14 cellular contexts compared by ENCODE assay signal in genomic region chr7:11196143-11196542, GRCh38.
DNase-seq lines count a peak whose midpoint lies in the region; ATAC-seq, FAIRE-seq and TF ChIP-seq lines count a peak whose summit lies in the region.
"Had no signal": no experiment of that assay in that cellular context is flagged by ENCODE, and none has a peak within 500 bp of the region (broad histone marks: within the 10 kb centered on the region; RNA-seq: fewer than 3 reads in every experiment).

No MANE protein-coding gene starts in this region.

- TF ChIP-seq POLR2A in GM12878 (IDR thresholded peaks at IDR 0.05; ENCODE audit: low read depth, low read length), result no peak
- no peak for TF ChIP-seq POLR2A in body of pancreas (IDR thresholded peaks at IDR 0.05)

- intact Hi-C loops in GM12878 (cut with micrococcal nuclease; ENCODE audit: unreplicated experiment) (no loop called here), body of pancreas (cut with DNase I) (no loop called here)

- no peak overlapping the region for H3K27ac Mint-ChIP-seq in HFFc6
- no peak overlapping the region for H3K27ac Mint-ChIP-seq in natural killer cell treated with Interleukin-12 subunit alpha and Interleukin-12 subunit beta and Interleukin-15 and Interleukin-18, amount 100 ng/mL, for 72 hours
- H3K27ac Mint-ChIP-seq: CD4-positive, CD25-positive, alpha-beta regulatory T cell had no signal

- no peak for TF ChIP-seq EP300 in GM12878 (IDR thresholded peaks at IDR 0.05; ENCODE audit: borderline replicate concordance in 1 of 2, control insufficient read depth in 1 of 2, low read depth in 2 of 2, low read length in 2 of 2)

- 17% methylated on average over 3 of the region's 3 CpGs for WGBS in GM12878 (ENCODE audit: insufficient coverage, insufficient replicate concordance, low lambda C conversion rate, missing lambda C conversion rate)
- WGBS in body of pancreas, 2 donors, result 41 to 72% methylated on average over 3 of the region's 3 CpGs

- no peaks in the 10 kb centered on the region for H3K36me3 Mint-ChIP-seq in HFFc6 (ENCODE audit: low read depth)
- no peaks in the 10 kb centered on the region for H3K36me3 Mint-ChIP-seq in natural killer cell treated with Interleukin-12 subunit alpha and Interleukin-12 subunit beta and Interleukin-15 and Interleukin-18, amount 100 ng/mL, for 72 hours
- H3K36me3 Mint-ChIP-seq: CD4-positive, CD25-positive, alpha-beta regulatory T cell had no signal

- DNase-seq in DND-41, result no peak
- DNase-seq in HFFc6, result no peak
- DNase-seq in GM12878 (ENCODE audit: low read depth, low spot score), result no peak
- DNase-seq in natural killer cell treated with Interleukin-12 subunit alpha and Interleukin-12 subunit beta and Interleukin-15 and Interleukin-18, amount 100 ng/mL, for 72 hours (ENCODE audit: low spot score), result no peak
- DNase-seq in body of pancreas, result no peak
- DNase-seq: ACHN; CD4-positive, CD25-positive, alpha-beta regulatory T cell; DMS53 had no signal

- H3K79me2 ChIP-seq in DND-41 (ENCODE audit: insufficient read depth, low read length), result no peaks in the 10 kb centered on the region
- no peaks in the 10 kb centered on the region for H3K79me2 ChIP-seq in GM12878 (ENCODE audit: control insufficient read depth, insufficient read depth, low read length)
- no peaks in the 10 kb centered on the region for H3K79me2 ChIP-seq in parathyroid adenoma

- in situ Hi-C loops in GM12878 (cut with MboI), result no loop called here

- POLR2A ChIA-PET in GM12878 (lab: Charles Lee), result no interaction called here

- peak; percentile 31; the same call in 1 of the 3 replicates for ATAC-seq in DND-41 (ENCODE audit: insufficient read depth, low read depth)
- ATAC-seq in GM12878, result no peak
- ATAC-seq in natural killer cell treated with Interleukin-12 subunit alpha and Interleukin-12 subunit beta and Interleukin-15 and Interleukin-18, amount 100 ng/mL, for 72 hours, result no peak
- ATAC-seq in GM18907 (IDR thresholded peaks at IDR 0.05; ENCODE audit: unreplicated experiment), result no peak
- ATAC-seq in body of pancreas, result no peak

- H3K27me3 ChIP-seq in DND-41 (ENCODE audit: insufficient read depth, low read length, poor library complexity) (no peaks in the 10 kb centered on the region), GM12878 (replicated peaks in 1 of 2; ENCODE audit: control insufficient read depth in 2 of 2, insufficient read depth in 2 of 2, low read length in 1 of 2) (no peaks in the 10 kb centered on the region), parathyroid adenoma (ENCODE audit: control insufficient read depth, insufficient read depth, low read length) (no peaks in the 10 kb centered on the region), body of pancreas (no peaks in the 10 kb centered on the region)
- H3K27me3 ChIP-seq: BLaER1 treated with 17β-estradiol and CSF1 and Interleukin-3, amounts not matched to agents 10 nM and 100 nM had no signal

- H3K9me3 ChIP-seq in DND-41 (ENCODE audit: insufficient read depth, low read length, severe bottlenecking) (no peaks in the 10 kb centered on the region), GM12878 (replicated peaks; ENCODE audit: control insufficient read depth, insufficient read depth, low read length) (no peaks in the 10 kb centered on the region), parathyroid adenoma (ENCODE audit: control insufficient read depth, low read length) (no peaks in the 10 kb centered on the region), body of pancreas (no peaks in the 10 kb centered on the region)
- H3K9me3 ChIP-seq: BLaER1 treated with 17β-estradiol and CSF1 and Interleukin-3, amounts not matched to agents 10 nM and 100 nM; HAP-1 had no signal

- H3K4me1 Mint-ChIP-seq in HFFc6 (ENCODE audit: low read depth), result peaks cover 31% of the 10 kb centered on the region
- H3K4me1 Mint-ChIP-seq in natural killer cell treated with Interleukin-12 subunit alpha and Interleukin-12 subunit beta and Interleukin-15 and Interleukin-18, amount 100 ng/mL, for 72 hours (ENCODE audit: low read depth in 2 of 2), result no peaks in the 10 kb centered on the region

- H3K9me3 Mint-ChIP-seq in HFFc6, result no peaks in the 10 kb centered on the region
- H3K9me3 Mint-ChIP-seq in natural killer cell treated with Interleukin-12 subunit alpha and Interleukin-12 subunit beta and Interleukin-15 and Interleukin-18, amount 100 ng/mL, for 72 hours, result no peaks in the 10 kb centered on the region

- H2AFZ ChIP-seq in DND-41 (ENCODE audit: low read depth, low read length) (no peak overlapping the region), GM12878 (ENCODE audit: control insufficient read depth, low read depth, low read length) (no peak overlapping the region), parathyroid adenoma (peak overlapping the region; percentile 25)

- no peak overlapping the region for H3K4me3 ChIP-seq in DND-41 (ENCODE audit: low read depth in 1 of 2, low read length in 2 of 2)
- no peak overlapping the region for H3K4me3 ChIP-seq in GM12878
- no peak overlapping the region for H3K4me3 ChIP-seq in parathyroid adenoma (ENCODE audit: low read depth, low read length)
- no peak overlapping the region for H3K4me3 ChIP-seq in body of pancreas
- H3K4me3 ChIP-seq: BLaER1 treated with 17β-estradiol and CSF1 and Interleukin-3, amounts not matched to agents 10 nM and 100 nM; HAP-1 had no signal

- SMC1A ChIA-PET in GM12878 (lab: Charles Lee; ENCODE audit: uncharacterized antibody, unreplicated experiment), result interaction anchor here (0.5 to 1.6 kb wide), 3 partner anchors 16 to 399 kb away, joined by 4 to 5 read pairs (median 4); no protein-coding TSS in a partner anchor

- H4K20me1 ChIP-seq in DND-41 (ENCODE audit: insufficient read depth, low read length) (no peaks in the 10 kb centered on the region), GM12878 (ENCODE audit: control insufficient read depth, insufficient read depth) (no peaks in the 10 kb centered on the region)
- H4K20me1 ChIP-seq: BLaER1 treated with 17β-estradiol and CSF1 and Interleukin-3, amounts not matched to agents 10 nM and 100 nM had no signal

- FAIRE-seq in GM12878 (lab: Jason Lieb, UNC), result peak; percentile 78
- FAIRE-seq: GM19239, H1 had no signal

- H3K9ac ChIP-seq in DND-41 (ENCODE audit: low read depth, low read length) (no peak overlapping the region), GM12878 (ENCODE audit: control insufficient read depth, insufficient read depth, low read length) (no peak overlapping the region), parathyroid adenoma (no peak overlapping the region)
- H3K9ac ChIP-seq: BLaER1 treated with 17β-estradiol and CSF1 and Interleukin-3, amounts not matched to agents 10 nM and 100 nM had no signal

- H3K4me2 ChIP-seq in DND-41 (ENCODE audit: insufficient read depth, low read length) (no peak overlapping the region), GM12878 (ENCODE audit: control insufficient read depth, insufficient read depth) (no peak overlapping the region), parathyroid adenoma (ENCODE audit: low read length) (no peak overlapping the region)
- H3K4me2 ChIP-seq: BLaER1 treated with 17β-estradiol and CSF1 and Interleukin-3, amounts not matched to agents 10 nM and 100 nM had no signal

- CTCF ChIA-PET in GM12878 (lab: Yijun Ruan, JAX), result interaction anchor here (1.3 to 1.5 kb wide), 2 partner anchors 13 to 16 kb away, joined by 3 to 6 read pairs; no protein-coding TSS in a partner anchor

- H3K27ac ChIP-seq in DND-41 (ENCODE audit: low read length) (no peak overlapping the region), GM12878 (ENCODE audit: control insufficient read depth, insufficient read depth) (no peak overlapping the region), parathyroid adenoma (no peak overlapping the region), body of pancreas (no peak overlapping the region)
- H3K27ac ChIP-seq: BLaER1 treated with 17β-estradiol and CSF1 and Interleukin-3, amounts not matched to agents 10 nM and 100 nM had no signal

- no TSS peak for BruUV-seq in GM12878 (replicated peaks; lab: Mats Ljungman, UMichigan)

- H3K36me3 ChIP-seq in DND-41 (ENCODE audit: insufficient read depth, low read length) (no peaks in the 10 kb centered on the region), GM12878 (ENCODE audit: control insufficient read depth in 2 of 2, insufficient read depth in 2 of 2, low read length in 1 of 2) (no peaks in the 10 kb centered on the region), parathyroid adenoma (ENCODE audit: control insufficient read depth, insufficient read depth, low read length) (no peaks in the 10 kb centered on the region), body of pancreas (replicated peaks in 1 of 2; ENCODE audit: insufficient read depth in 1 of 2, low read depth in 2 of 2) (no peaks in the 10 kb centered on the region)
- H3K36me3 ChIP-seq: BLaER1 treated with 17β-estradiol and CSF1 and Interleukin-3, amounts not matched to agents 10 nM and 100 nM; HAP-1 had no signal

- RAD21 ChIA-PET in GM12878 (lab: Charles Lee; ENCODE audit: unreplicated experiment), result no interaction called here

- H3K4me3 Mint-ChIP-seq in HFFc6, result peak overlapping the region; percentile 67; the same call in 1 of the 2 replicates
- H3K4me3 Mint-ChIP-seq in natural killer cell treated with Interleukin-12 subunit alpha and Interleukin-12 subunit beta and Interleukin-15 and Interleukin-18, amount 100 ng/mL, for 72 hours, result no peak overlapping the region
- H3K4me3 Mint-ChIP-seq: CD4-positive, CD25-positive, alpha-beta regulatory T cell had no signal

- TF ChIP-seq RAD21 in GM12878 (IDR thresholded peaks at IDR 0.05; ENCODE audit: insufficient read depth, low read depth, low read length), result no peak

- H3K27me3 Mint-ChIP-seq in HFFc6 (ENCODE audit: insufficient read depth), result peaks cover 1% of the 10 kb centered on the region
- peaks cover 9 to 12% of the 10 kb centered on the region in 2 donors for H3K27me3 Mint-ChIP-seq in natural killer cell treated with Interleukin-12 subunit alpha and Interleukin-12 subunit beta and Interleukin-15 and Interleukin-18, amount 100 ng/mL, for 72 hours

- H3K4me1 ChIP-seq in DND-41 (ENCODE audit: insufficient read depth, low read length) (no peaks in the 10 kb centered on the region), GM12878 (ENCODE audit: control insufficient read depth, insufficient read depth, low read length) (no peaks in the 10 kb centered on the region), parathyroid adenoma (peaks cover 2% of the 10 kb centered on the region), body of pancreas (peaks cover 6% of the 10 kb centered on the region)
- H3K4me1 ChIP-seq: BLaER1 treated with 17β-estradiol and CSF1 and Interleukin-3, amounts not matched to agents 10 nM and 100 nM had no signal

- TF ChIP-seq CTCF in DND-41 (IDR thresholded peaks at IDR 0.05; ENCODE audit: borderline replicate concordance, extremely low read depth, low read length, poor library complexity, severe bottlenecking) (no peak), HFFc6 (IDR thresholded peaks at IDR 0.05) (no peak), GM12878 (IDR thresholded peaks at IDR 0.05 in 2 of 3, conservative IDR thresholded peaks at IDR 0.05 in 1 of 3; ENCODE audit: control insufficient read depth in 2 of 3, extremely low read depth in 1 of 3, insufficient read depth in 1 of 3, low read depth in 3 of 3, low read length in 3 of 3) (no peak), parathyroid adenoma (IDR thresholded peaks at IDR 0.05) (no peak), body of pancreas (IDR thresholded peaks at IDR 0.05) (no peak)

TF ChIP-seq in GM12878, 131 proteins besides CTCF, POLR2A, EP300 and RAD21 (continues in another document):
- TF ChIP-seq TCF7 (IDR thresholded peaks at IDR 0.05; ENCODE audit: borderline replicate concordance) (no peak), CEBPB (IDR thresholded peaks at IDR 0.05; ENCODE audit: borderline replicate concordance in 1 of 2, low read depth in 2 of 2, low read length in 2 of 2) (no peak)
